In genomic region chr7:133081605-133082389, GRCh38 we compare ENCODE assay signal across 8 cellular contexts. TPM values are rescaled to one million over a fixed set of nuclear protein-coding genes. Genes with fewer than 3 reads are reported as not detected.
A peak's percentile ranks its signal among the peaks of the same experiment; 100 is the strongest.
DNase-seq lines count a peak whose midpoint lies in the region; ATAC-seq, FAIRE-seq and TF ChIP-seq lines count a peak whose summit lies in the region.

CHCHD3 (minus strand) TSS chr7:133082090; CDS start chr7:133081937, 153 bp downstream.

- ATAC-seq in GM19043 (IDR thresholded peaks at IDR 0.05; ENCODE audit: low read depth, unreplicated experiment) (peak; percentile 100), HG03378 (IDR thresholded peaks at IDR 0.05; ENCODE audit: unreplicated experiment) (peak; percentile 98)

- peak; percentile 97 for DNase-seq in AG10803 (ENCODE audit: low read depth)
- peak; percentile 98 for DNase-seq in NCI-H460 (ENCODE audit: extremely low read depth, low read depth)
- DNase-seq in activated CD4-positive, CD25-positive, alpha-beta regulatory T cell treated with anti-CD3 and anti-CD28 coated beads, Interleukin-2, amount 50 U/mL, for 72 hours = peak; percentile 91
- peak; percentile 89 to 98 for DNase-seq in cerebellar nuclear complex (lab: John Stamatoyannopoulos, UW)
- peak; percentile 92 for DNase-seq in stimulated activated CD4-positive, alpha-beta T cell treated with anti-CD3 and anti-CD28 coated beads, Interleukin-12 subunit alpha, Interleukin-12 subunit beta, amount 100 ng/mL, for 4 hours

- peak within 1 kb of the TSS; percentile 91 for H3K4me3 ChIP-seq in AG10803 (ENCODE audit: low read length)

- FAIRE-seq in islet of Langerhans (lab: Jason Lieb, UNC) = peak; percentile 87

- no peak for TF ChIP-seq CTCF in AG10803 (conservative IDR thresholded peaks at IDR 0.05; ENCODE audit: low read length)

RNA-seq across cellular contexts. Expression of gene CHCHD3, which starts in this region (rescaled TPM):
- total RNA-seq in NCI-H460 (2014; rRNA removed; shearing (Covaris generic)) = 130 and 138 TPM in 2 replicates
- 58.6 and 68.0 TPM in 2 replicates for polyA plus RNA-seq in NCI-H460 (2014; cell fraction: nucleus; rRNA removed)

Comparison
In these comparisons a context has a peak if more than half of its experiments do, and no peak if none do; other contexts are left out.
1. Peak in every context shown above with its lines: DNase-seq, ATAC-seq and H3K4me3 ChIP-seq.